Comparison of ENCODE assay signal across 8 cellular contexts in the genomic region with DNA sequence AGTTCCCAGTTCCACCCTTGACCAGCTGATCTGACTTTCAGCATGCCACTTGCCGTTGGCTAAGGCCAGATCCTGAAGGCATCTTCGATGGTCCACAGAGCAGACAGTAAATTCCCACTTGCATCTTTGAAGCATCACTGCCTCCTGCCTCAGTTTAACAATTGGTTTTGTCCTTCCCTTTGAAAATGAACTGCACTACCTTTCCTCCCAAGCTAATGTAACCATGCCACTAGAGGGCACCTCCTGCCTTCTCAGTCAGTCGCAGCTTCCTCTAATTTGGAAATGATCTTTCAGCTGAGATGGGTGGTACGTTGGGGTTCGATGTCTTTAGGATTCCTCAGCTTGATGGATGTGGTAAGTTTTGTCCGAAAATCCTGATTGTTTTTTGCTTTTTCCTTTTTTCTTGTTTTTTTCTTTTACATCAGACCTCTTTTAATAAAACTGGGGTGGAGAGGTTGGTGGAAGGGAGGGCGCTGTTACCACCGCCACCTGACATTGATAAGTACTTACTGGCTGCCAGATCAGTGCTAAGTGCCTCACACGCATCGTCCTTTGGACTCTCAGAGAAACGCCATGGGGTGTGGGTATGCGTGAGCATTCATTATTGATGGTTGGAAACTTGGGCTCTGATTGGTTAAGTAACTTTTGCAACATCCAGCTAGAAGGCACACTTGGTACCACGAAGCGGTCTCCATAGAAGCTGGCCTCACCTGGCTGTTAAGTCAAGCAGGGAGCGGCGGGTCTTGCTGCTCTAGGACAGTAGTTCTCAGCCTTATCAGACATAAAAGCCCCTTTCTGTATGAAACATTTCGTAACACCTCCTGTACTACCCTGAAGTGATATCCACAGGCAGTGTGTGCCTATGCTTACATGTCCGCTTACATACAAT. TPM values are rescaled to one million over a fixed set of nuclear protein-coding genes. Genes with fewer than 3 reads are reported as not detected.
A peak's percentile ranks its signal among the peaks of the same experiment; 100 is the strongest.
DNase-seq lines count a peak whose midpoint lies in the region; TF ChIP-seq lines count a peak whose summit lies in the region.

No MANE protein-coding gene starts in this region.

- H3K27me3 ChIP-seq in GM23248 (replicated peaks; ENCODE audit: insufficient read depth) = peaks cover 8% of the 10 kb centered on the region; the same call in 1 of the 2 replicates

- peak overlapping the region; percentile 74 for H3K27ac Mint-ChIP-seq in activated naive CD4-positive, alpha-beta T cell treated with anti-CD3 and anti-CD28 coated beads, Interleukin-2, amount 10 ng/mL, durations not matched to agents 7 days and 5 days
- H3K27ac Mint-ChIP-seq in osteocyte (ENCODE audit: unreplicated experiment) = peak overlapping the region; percentile 28
- H3K27ac Mint-ChIP-seq in type B pancreatic cell = peak overlapping the region; percentile 53

- 6% methylated on average over 18 of the region's 18 CpGs for WGBS in GM23248 (ENCODE audit: low coverage in 1 of 2, low lambda C conversion rate in 2 of 2, missing lambda C conversion rate in 2 of 2), 2 experiments

- peak overlapping the region; percentile 97 for H2AFZ ChIP-seq in GM23248

- H3K9me3 ChIP-seq in GM23248 (ENCODE audit: low read depth) = no peaks in the 10 kb centered on the region

- peaks cover 7% of the 10 kb centered on the region for H3K4me1 ChIP-seq in GM23248 (ENCODE audit: insufficient read depth)

- no peaks in the 10 kb centered on the region for H3K79me2 ChIP-seq in GM23248 (ENCODE audit: insufficient read depth)

- TF ChIP-seq CTCF in osteocyte (IDR thresholded peaks at IDR 0.05) (peak; percentile 76), type B pancreatic cell (conservative IDR thresholded peaks at IDR 0.05) (peak; percentile 77)

- no peaks in the 10 kb centered on the region for H4K20me1 ChIP-seq in GM23248 (ENCODE audit: insufficient read depth)

- no peaks in the 10 kb centered on the region for H3F3A ChIP-seq in GM23248 (ENCODE audit: insufficient read depth)

- no peak overlapping the region for H3K27ac ChIP-seq in GM23248

- peaks cover 27% of the 10 kb centered on the region for H3K4me1 Mint-ChIP-seq in activated naive CD4-positive, alpha-beta T cell treated with anti-CD3 and anti-CD28 coated beads, Interleukin-2, amount 10 ng/mL, durations not matched to agents 7 days and 5 days
- H3K4me1 Mint-ChIP-seq in osteocyte (ENCODE audit: unreplicated experiment) = peaks cover 10% of the 10 kb centered on the region
- peaks cover 20% of the 10 kb centered on the region for H3K4me1 Mint-ChIP-seq in type B pancreatic cell (ENCODE audit: unreplicated experiment)

- no peaks in the 10 kb centered on the region for H3K9me2 ChIP-seq in GM23248 (ENCODE audit: insufficient read depth)

- peak; percentile 70 for DNase-seq in ELF-1 (ENCODE audit: low read depth, low spot score)
- DNase-seq in GM23248 = peak; percentile 76
- DNase-seq in Kasumi-1 (lab: John Stamatoyannopoulos, UW) = peak; percentile 86 to 95
- peak; percentile 49 for DNase-seq in SHP77 treated with DMSO at 0.1 percent for 48 hours (lab: John Stamatoyannopoulos, UW)
- peak; percentile 73 for DNase-seq in activated naive CD4-positive, alpha-beta T cell treated with anti-CD3 and anti-CD28 coated beads, Interleukin-2, amount 10 ng/mL, durations not matched to agents 7 days and 5 days
- DNase-seq in glomerular visceral epithelial cell (ENCODE audit: extremely low spot score) = peak; percentile 66
- no peak for DNase-seq in osteocyte (ENCODE audit: extremely low spot score, unreplicated experiment)
- DNase-seq in type B pancreatic cell (ENCODE audit: extremely low spot score, unreplicated experiment) = no peak

- no peaks in the 10 kb centered on the region for H3K36me3 ChIP-seq in GM23248 (ENCODE audit: low read depth)

- peak overlapping the region; percentile 83 for H3K4me3 ChIP-seq in GM23248

- H3K27me3 Mint-ChIP-seq in activated naive CD4-positive, alpha-beta T cell treated with anti-CD3 and anti-CD28 coated beads, Interleukin-2, amount 10 ng/mL, durations not matched to agents 7 days and 5 days = peaks cover 16% of the 10 kb centered on the region
- H3K27me3 Mint-ChIP-seq in osteocyte (ENCODE audit: unreplicated experiment) (peaks cover 35% of the 10 kb centered on the region), type B pancreatic cell (peaks cover 17% of the 10 kb centered on the region)

- peak overlapping the region; percentile 80 for H3K4me3 Mint-ChIP-seq in activated naive CD4-positive, alpha-beta T cell treated with anti-CD3 and anti-CD28 coated beads, Interleukin-2, amount 10 ng/mL, durations not matched to agents 7 days and 5 days
- H3K4me3 Mint-ChIP-seq in osteocyte (ENCODE audit: unreplicated experiment) = peak overlapping the region; percentile 81
- H3K4me3 Mint-ChIP-seq in type B pancreatic cell = peak overlapping the region; percentile 80

- H3K4me2 ChIP-seq in GM23248 (ENCODE audit: unreplicated experiment) = peak overlapping the region; percentile 100

- CTCF ChIA-PET in activated naive CD4-positive, alpha-beta T cell treated with anti-CD3 and anti-CD28 coated beads, Interleukin-2, amount 10 ng/mL, durations not matched to agents 7 days and 5 days (lab: Charles Lee) = interaction anchor here (0.6 to 6.6 kb wide), 38 partner anchors 12 to 1411 kb away, joined by 3 to 163 read pairs (median 4); a partner anchor contains a TSS

- in situ Hi-C loops in GM23248 (cut with MboI) = no loop called here

- H3K9ac ChIP-seq in GM23248 = peak overlapping the region; percentile 74; the same call in 1 of the 2 replicates

- H3K9me3 Mint-ChIP-seq in activated naive CD4-positive, alpha-beta T cell treated with anti-CD3 and anti-CD28 coated beads, Interleukin-2, amount 10 ng/mL, durations not matched to agents 7 days and 5 days = no peaks in the 10 kb centered on the region
- H3K9me3 Mint-ChIP-seq in osteocyte (ENCODE audit: unreplicated experiment) = no peaks in the 10 kb centered on the region
- H3K9me3 Mint-ChIP-seq in type B pancreatic cell = no peaks in the 10 kb centered on the region

- no peaks in the 10 kb centered on the region for H3K36me3 Mint-ChIP-seq in activated naive CD4-positive, alpha-beta T cell treated with anti-CD3 and anti-CD28 coated beads, Interleukin-2, amount 10 ng/mL, durations not matched to agents 7 days and 5 days
- no peaks in the 10 kb centered on the region for H3K36me3 Mint-ChIP-seq in osteocyte (ENCODE audit: unreplicated experiment)
- H3K36me3 Mint-ChIP-seq in type B pancreatic cell = no peaks in the 10 kb centered on the region

RNA-seq across cellular contexts. Expression of a gene that starts 16.9 kb away (rescaled TPM):
- 22.8 and 49.0 TPM in 2 replicates for total RNA-seq in GM23248 (2014; rRNA removed; shearing (Covaris generic))
- polyA plus RNA-seq in GM23248 (2016; fragmentation: Nextera tagmentation; extraction: Ambion mirVana) = 94.9 and 96.0 TPM in 2 replicates
- total RNA-seq in osteocyte = 20.7 and 21.3 TPM in 2 replicates
- 34.5 and 100 TPM in 2 replicates for total RNA-seq in type B pancreatic cell (ENCODE audit: low replicate concordance)

RNA-seq across cellular contexts. Expression of a gene that starts 19.7 kb away (rescaled TPM):
- 32.1 and 52.2 TPM in 2 replicates for total RNA-seq in GM23248 (2014; rRNA removed; shearing (Covaris generic))
- polyA plus RNA-seq in GM23248 (2016; fragmentation: Nextera tagmentation; extraction: Ambion mirVana) = 54.3 and 66.3 TPM in 2 replicates
- 34.8 and 54.1 TPM in 2 replicates for total RNA-seq in osteocyte
- total RNA-seq in type B pancreatic cell (ENCODE audit: low replicate concordance) = 37.7 and 45.7 TPM in 2 replicates

RNA-seq across cellular contexts. Expression of a gene that starts 38.7 kb away (rescaled TPM):
- total RNA-seq in GM23248 (2014; rRNA removed; shearing (Covaris generic)) = 2.8 and 7.1 TPM in 2 replicates
- polyA plus RNA-seq in GM23248 (2016; fragmentation: Nextera tagmentation; extraction: Ambion mirVana) = 3.6 and 3.9 TPM in 2 replicates
- total RNA-seq in osteocyte (4.3 and 6.2 TPM in 2 replicates), type B pancreatic cell (ENCODE audit: low replicate concordance) (6.2 and 8.1 TPM in 2 replicates)

Comparison
In these comparisons a context has a peak if more than half of its experiments do, and no peak if none do; other contexts are left out.
1. DNase-seq: peak in ELF-1 (single experiment), GM23248 (single experiment), Kasumi-1 (2 of 2), SHP77 treated with DMSO at 0.1 percent for 48 hours (single experiment), activated naive CD4-positive, alpha-beta T cell treated with anti-CD3 and anti-CD28 coated beads, Interleukin-2, amount 10 ng/mL, durations not matched to agents 7 days and 5 days (single experiment) and glomerular visceral epithelial cell (single experiment); none in osteocyte (single experiment) and type B pancreatic cell (single experiment).
2. Peak in every context shown above with its lines, with median percentiles within 50 percentile points of each other: H3K27ac Mint-ChIP-seq and H3K4me3 Mint-ChIP-seq.